In the genomic region with DNA sequence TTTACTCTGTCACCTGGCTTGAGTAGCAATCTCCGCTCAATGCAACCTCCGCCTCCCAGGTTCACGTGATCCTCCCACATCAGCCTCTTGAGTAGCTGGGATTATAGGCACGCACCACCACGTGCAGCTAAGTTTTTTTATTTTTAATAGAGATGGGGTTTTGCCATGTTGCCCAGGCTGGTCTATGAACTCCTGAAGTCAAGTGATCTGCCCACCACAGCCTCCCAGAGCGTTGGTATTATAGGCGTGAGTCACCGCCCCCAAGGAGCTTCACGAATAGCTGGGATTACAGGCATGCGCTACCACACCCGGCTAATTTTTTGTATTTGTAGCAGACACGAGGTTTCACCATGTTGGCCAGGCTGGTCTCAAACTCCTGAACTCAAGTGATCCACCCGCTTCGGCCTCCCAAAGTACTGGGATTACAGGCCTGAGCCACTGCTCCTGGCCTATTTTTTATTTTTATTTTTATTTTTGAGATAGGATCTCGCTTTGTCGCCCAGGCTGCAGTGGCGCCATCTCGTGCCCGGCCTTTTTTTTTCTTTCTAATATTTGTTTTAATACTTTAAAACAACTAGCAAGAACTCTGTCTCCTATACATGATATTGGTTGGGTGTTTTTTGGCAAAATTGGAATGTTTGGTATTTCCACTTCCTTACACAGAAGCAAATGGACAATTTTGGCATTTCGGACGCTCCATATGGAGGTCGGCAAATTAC, we compare ENCODE assay signal across 1 cellular context.
TF ChIP-seq lines count a peak whose summit lies in the region.

No MANE protein-coding gene starts in this region.

TF ChIP-seq in K562, 482 proteins besides CTCF, POLR2A, EP300 and RAD21:
- TF ChIP-seq PRPF4 (IDR thresholded peaks at IDR 0.05; ENCODE audit: insufficient read depth, low read depth, low read length, poor library complexity, severe bottlenecking) (no peak), ARID1B (IDR thresholded peaks at IDR 0.05) (0 out of 2 replicates have a peak, but pooled peaks have one; percentile 12), GATA2 (CRISPR knock-in tag; IDR thresholded peaks at IDR 0.05) (0 out of 2 replicates have a peak, but pooled peaks have one; percentile 22)
